ENCODE assay signal across 19 cellular contexts in the genomic region with DNA sequence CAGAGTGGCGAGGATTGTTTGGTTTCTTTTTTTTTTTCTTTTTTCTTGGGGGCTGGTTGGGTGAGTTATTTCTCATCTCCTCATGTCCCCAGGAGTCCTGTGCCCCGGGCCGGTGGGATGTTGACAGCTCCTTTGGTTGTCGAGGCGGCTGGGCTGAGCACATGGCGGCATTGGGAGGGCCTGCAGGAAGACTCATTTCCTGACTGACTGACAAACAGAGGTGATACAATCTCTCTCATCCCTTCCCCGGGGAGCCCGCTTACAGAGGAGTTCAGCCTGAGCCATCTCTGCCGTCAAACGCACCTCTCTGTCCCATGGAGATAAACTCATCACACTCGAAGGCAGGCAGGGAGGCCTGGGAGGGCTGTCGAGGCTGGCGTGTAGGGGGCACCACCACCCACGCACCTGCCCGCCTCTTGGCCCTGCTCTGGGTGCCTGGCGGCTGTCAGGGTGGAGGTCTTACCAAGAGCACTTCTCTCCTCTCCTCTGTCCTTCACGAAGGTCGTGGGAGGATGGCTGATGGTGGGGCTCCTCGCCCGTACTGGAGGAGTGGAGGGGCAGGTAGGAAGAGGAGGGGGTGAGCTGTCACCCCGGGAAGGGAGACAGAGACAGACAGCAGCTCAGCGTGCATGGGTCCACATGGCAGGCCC.
DNase-seq lines count a peak whose midpoint lies in the region; ATAC-seq and TF ChIP-seq lines count a peak whose summit lies in the region.
"Had no signal": no experiment of that assay in that cellular context is flagged by ENCODE, and none has a peak within 500 bp of the region (broad histone marks: within the 10 kb centered on the region; RNA-seq: fewer than 3 reads in every experiment).

No MANE protein-coding gene starts in this region.

- H3K4me1 Mint-ChIP-seq in CD14-positive monocyte (no peaks in the 10 kb centered on the region), chondrocyte (ENCODE audit: low read depth) (peaks cover 30% of the 10 kb centered on the region)

- H2AFZ ChIP-seq in hepatocyte, result no peak overlapping the region

- H3K18ac ChIP-seq in mesendoderm (ENCODE audit: low read length), result no peak overlapping the region

- H3K4me3 ChIP-seq in A673 (ENCODE audit: low read depth, low read length, poor library complexity, severe bottlenecking) (no peak overlapping the region), mesendoderm (ENCODE audit: low read length) (no peak overlapping the region), SJCRH30 (no peak overlapping the region), hepatocyte (no peak overlapping the region)
- H3K4me3 ChIP-seq: A549 had no signal

- H3K9me3 ChIP-seq in A673 (ENCODE audit: low read depth, low read length, poor library complexity, severe bottlenecking) (no peaks in the 10 kb centered on the region), SJCRH30 (replicated peaks) (no peaks in the 10 kb centered on the region), hepatocyte (ENCODE audit: low read depth) (no peaks in the 10 kb centered on the region)
- H3K9me3 ChIP-seq: A549 had no signal

- H3K27ac ChIP-seq in A673 (ENCODE audit: low read depth, low read length, poor library complexity, severe bottlenecking), result no peak overlapping the region
- no peak overlapping the region for H3K27ac ChIP-seq in mesendoderm (ENCODE audit: low read depth, low read length)
- no peak overlapping the region for H3K27ac ChIP-seq in SJCRH30
- H3K27ac ChIP-seq in hepatocyte, result no peak overlapping the region
- H3K27ac ChIP-seq: A549, C4-2B had no signal

- peak overlapping the region; percentile 75 for H2AK5ac ChIP-seq in mesendoderm (ENCODE audit: low read length)

- no peak overlapping the region for H2BK5ac ChIP-seq in mesendoderm (ENCODE audit: low read length)

- no peaks in the 10 kb centered on the region for H4K20me1 ChIP-seq in hepatocyte (ENCODE audit: insufficient read depth, poor library complexity, severe bottlenecking)

- no peak overlapping the region for H4K8ac ChIP-seq in mesendoderm (ENCODE audit: low read depth, low read length)

- H3K9ac ChIP-seq in mesendoderm (ENCODE audit: low read length), result no peak overlapping the region

- CTCF ChIA-PET in A673 (lab: Charles Lee), result no interaction called here

- H3K4me1 ChIP-seq in A673 (ENCODE audit: insufficient read depth, low read length, poor library complexity, severe bottlenecking), result peaks cover 14% of the 10 kb centered on the region
- peaks cover 17% of the 10 kb centered on the region for H3K4me1 ChIP-seq in mesendoderm (ENCODE audit: control insufficient read depth, low read depth, low read length)
- H3K4me1 ChIP-seq in SJCRH30, result no peaks in the 10 kb centered on the region
- no peaks in the 10 kb centered on the region for H3K4me1 ChIP-seq in hepatocyte (ENCODE audit: insufficient read depth)

- no CpG with 5 or more reads among the region's 22 CpGs for WGBS in mesendoderm (ENCODE audit: extremely low coverage, insufficient coverage, low lambda C conversion rate)
- WGBS in hepatocyte (ENCODE audit: low lambda C conversion rate, missing lambda C conversion rate), result 77% methylated on average over 21 of the region's 22 CpGs

- H3K27me3 Mint-ChIP-seq in CD14-positive monocyte (ENCODE audit: low read depth in 3 of 3), result peaks cover 10 to 31% (median 11%) of the 10 kb centered on the region in 3 donors
- H3K27me3 Mint-ChIP-seq in chondrocyte (ENCODE audit: low read depth), result no peaks in the 10 kb centered on the region

- H3K4me3 Mint-ChIP-seq in CD14-positive monocyte (no peak overlapping the region), chondrocyte (ENCODE audit: unreplicated experiment) (no peak overlapping the region)

- POLR2A ChIA-PET in A673 (lab: Charles Lee; ENCODE audit: low non-redundant PET), result no interaction called here

- H2BK15ac ChIP-seq in mesendoderm (replicated peaks; ENCODE audit: low read depth), result no peak overlapping the region

- no peaks in the 10 kb centered on the region for H3K79me2 ChIP-seq in mesendoderm (ENCODE audit: control insufficient read depth, insufficient read depth, low read length)
- H3K79me2 ChIP-seq in hepatocyte, result no peaks in the 10 kb centered on the region

- H2BK120ac ChIP-seq in mesendoderm (ENCODE audit: low read depth, low read length), result no peak overlapping the region

- H3K9me3 Mint-ChIP-seq in CD14-positive monocyte, result peaks cover 0 to 4% (median under 1%) of the 10 kb centered on the region in 7 donors
- no peaks in the 10 kb centered on the region for H3K9me3 Mint-ChIP-seq in chondrocyte (ENCODE audit: low read depth)

- H3K9me2 ChIP-seq in hepatocyte (replicated peaks; ENCODE audit: insufficient read depth), result no peaks in the 10 kb centered on the region

- H3K36me3 ChIP-seq in A673 (ENCODE audit: insufficient read depth, low read length, poor library complexity, severe bottlenecking) (no peaks in the 10 kb centered on the region), mesendoderm (ENCODE audit: control insufficient read depth, insufficient read depth, low read length) (no peaks in the 10 kb centered on the region), SJCRH30 (no peaks in the 10 kb centered on the region), hepatocyte (replicated peaks; ENCODE audit: insufficient read depth, low read depth) (no peaks in the 10 kb centered on the region)

- H3K27ac Mint-ChIP-seq in CD14-positive monocyte (no peak overlapping the region), chondrocyte (ENCODE audit: unreplicated experiment) (no peak overlapping the region)

- no peak overlapping the region for H3K4ac ChIP-seq in mesendoderm (ENCODE audit: low read depth, low read length)

- no peak overlapping the region for H3K4me2 ChIP-seq in mesendoderm (ENCODE audit: low read length)
- no peak overlapping the region for H3K4me2 ChIP-seq in hepatocyte
- H3K4me2 ChIP-seq: A549 had no signal

- BruUV-seq in A673 (replicated peaks; lab: Mats Ljungman, UMichigan), result no TSS peak

- peak; percentile 25 for DNase-seq in A673 (ENCODE audit: low spot score)
- peak; percentile 35 for DNase-seq in CD14-positive monocyte (ENCODE audit: low spot score)
- peak; percentile 86 for DNase-seq in chondrocyte (ENCODE audit: low spot score)
- DNase-seq in mesendoderm, result peak; percentile 60
- no peak for DNase-seq in SJCRH30
- DNase-seq in hepatocyte (ENCODE audit: low spot score), result no peak
- DNase-seq: DMS 273 treated with DMSO at 0.1 percent for 48 hours, DND-41, HCEC 1CT, KG1, NCI-H1694 treated with DMSO at 0.1 percent for 48 hours, NCI-H2107, NCI-H510A treated with DMSO at 0.1 percent for 48 hours, NCI-H774, OCI-M1 had no signal

- ATAC-seq in GM19351 (IDR thresholded peaks at IDR 0.05; ENCODE audit: unreplicated experiment), result no peak
- ATAC-seq: A549, HepG2 had no signal

- no peak overlapping the region for H4K5ac ChIP-seq in mesendoderm (ENCODE audit: low read length)

- H3K27me3 ChIP-seq in A673 (replicated peaks; ENCODE audit: insufficient read depth, low read depth, low read length, poor library complexity) (no peaks in the 10 kb centered on the region), mesendoderm (ENCODE audit: insufficient read depth, low read length, poor library complexity) (no peaks in the 10 kb centered on the region), SJCRH30 (no peaks in the 10 kb centered on the region), hepatocyte (no peaks in the 10 kb centered on the region)

- no peaks in the 10 kb centered on the region for H3K79me1 ChIP-seq in mesendoderm (ENCODE audit: low read length)

- TF ChIP-seq CTCF in A673 (conservative IDR thresholded peaks at IDR 0.05; ENCODE audit: low read depth, low read length), result no peak
- no peak for TF ChIP-seq CTCF in CD14-positive monocyte (IDR thresholded peaks at IDR 0.05)
- no peak for TF ChIP-seq CTCF in chondrocyte (IDR thresholded peaks at IDR 0.05)
- no peak for TF ChIP-seq CTCF in hepatocyte (IDR thresholded peaks at IDR 0.05; ENCODE audit: poor library complexity)

- intact Hi-C loops in A673 (cut with micrococcal nuclease; ENCODE audit: unreplicated experiment) (no loop called here), CD14-positive monocyte (cut with micrococcal nuclease) (no loop called here)

- H3K56ac ChIP-seq in mesendoderm (ENCODE audit: low read length), result no peak overlapping the region

- H3K36me3 Mint-ChIP-seq in CD14-positive monocyte (no peaks in the 10 kb centered on the region), chondrocyte (ENCODE audit: low read depth) (no peaks in the 10 kb centered on the region)

- peak overlapping the region; percentile 39 for H3K23ac ChIP-seq in mesendoderm (ENCODE audit: low read length)

Comparison
In these comparisons a context has a peak if more than half of its experiments do, and no peak if none do; other contexts are left out.
1. DNase-seq: peak in A673 (single experiment), CD14-positive monocyte (single experiment), chondrocyte (single experiment) and mesendoderm (single experiment); none in SJCRH30 (0 of 2) and hepatocyte (single experiment).